ENCODE assay signal across 8 cellular contexts in genomic region chr17:39981207-39982068, GRCh38. TPM values are rescaled to one million over a fixed set of nuclear protein-coding genes. Genes with fewer than 3 reads are reported as not detected.
DNase-seq lines count a peak whose midpoint lies in the region; ATAC-seq and TF ChIP-seq lines count a peak whose summit lies in the region.

No MANE protein-coding gene starts in this region.

- H3K79me2 ChIP-seq in GM23248 (ENCODE audit: insufficient read depth), result peaks cover 46% of the 10 kb centered on the region
- H3K79me2 ChIP-seq in neural progenitor cell (ENCODE audit: low read depth), result peaks cover 30% of the 10 kb centered on the region

- H3K9ac ChIP-seq in GM23248 (peak overlapping the region; percentile 99), neural progenitor cell (peak overlapping the region; percentile 98)

- peak overlapping the region; percentile 30 for H3K27ac Mint-ChIP-seq in neural progenitor cell

- H2AFZ ChIP-seq in GM23248, result peak overlapping the region; percentile 70
- H2AFZ ChIP-seq in neural progenitor cell (replicated peaks), result no peak overlapping the region

- ATAC-seq in GM18520 (IDR thresholded peaks at IDR 0.05; ENCODE audit: unreplicated experiment) (no peak), GM21786 (IDR thresholded peaks at IDR 0.05; ENCODE audit: unreplicated experiment) (no peak)

- H3K4me2 ChIP-seq in GM23248 (ENCODE audit: unreplicated experiment) (peak overlapping the region; percentile 79), neural progenitor cell (peak overlapping the region; percentile 91)

- TF ChIP-seq POLR2A in Peyer's patch (IDR thresholded peaks at IDR 0.05) (no peak), erythroblast (IDR thresholded peaks at IDR 0.05; ENCODE audit: low read length) (no peak)

- H3K4me3 Mint-ChIP-seq in neural progenitor cell, result peak overlapping the region; percentile 96

- in situ Hi-C loops in GM23248 (cut with MboI), result no loop called here

- no peaks in the 10 kb centered on the region for H3K27me3 ChIP-seq in GM23248 (replicated peaks; ENCODE audit: insufficient read depth)
- no peaks in the 10 kb centered on the region for H3K27me3 ChIP-seq in Peyer's patch
- H3K27me3 ChIP-seq in neural progenitor cell, result peaks cover 7% of the 10 kb centered on the region

- H3K9me3 ChIP-seq in GM23248 (ENCODE audit: low read depth), result no peaks in the 10 kb centered on the region
- no peaks in the 10 kb centered on the region for H3K9me3 ChIP-seq in Peyer's patch
- no peaks in the 10 kb centered on the region for H3K9me3 ChIP-seq in neural progenitor cell (ENCODE audit: low read depth)

- H3F3A ChIP-seq in GM23248 (ENCODE audit: insufficient read depth) (peaks cover 12% of the 10 kb centered on the region), neural progenitor cell (ENCODE audit: low read depth) (peaks cover 11% of the 10 kb centered on the region)

- H3K9me3 Mint-ChIP-seq in neural progenitor cell, result no peaks in the 10 kb centered on the region

- no peaks in the 10 kb centered on the region for H4K20me1 ChIP-seq in GM23248 (ENCODE audit: insufficient read depth)
- H4K20me1 ChIP-seq in neural progenitor cell (ENCODE audit: low read depth), result peaks cover 23% of the 10 kb centered on the region

- H3K4me1 ChIP-seq in GM23248 (ENCODE audit: insufficient read depth) (peaks cover 36% of the 10 kb centered on the region), Peyer's patch (peaks cover 0 to 17% (median 6%) of the 10 kb centered on the region in 4 donors), neural progenitor cell (peaks cover 13% of the 10 kb centered on the region)

- H3K4me3 ChIP-seq in GM23248, result peak overlapping the region; percentile 98
- peak overlapping the region; percentile 73 to 95 (median 88) for H3K4me3 ChIP-seq in Peyer's patch
- peak overlapping the region; percentile 85 for H3K4me3 ChIP-seq in neural progenitor cell

- H3K27me3 Mint-ChIP-seq in neural progenitor cell (ENCODE audit: insufficient read depth, low read depth), result peaks cover 4% of the 10 kb centered on the region

- peaks cover 17% of the 10 kb centered on the region for H3K36me3 Mint-ChIP-seq in neural progenitor cell

- H3K9me2 ChIP-seq in GM23248 (ENCODE audit: insufficient read depth), result no peaks in the 10 kb centered on the region

- TF ChIP-seq CTCF in Peyer's patch (IDR thresholded peaks at IDR 0.05) (no peak), neural progenitor cell (IDR thresholded peaks at IDR 0.05) (no peak)

- DNase-seq in GM23248 (peak; percentile 31), Peyer's patch (no peak), erythroblast (lab: John Stamatoyannopoulos, UW) (peak; percentile 64 to 73), neural progenitor cell (ENCODE audit: low spot score) (peak; percentile 8), mucosa of gallbladder (ENCODE audit: low spot score) (no peak), NCI-H1436 treated with DMSO at 0.1 percent for 48 hours (lab: John Stamatoyannopoulos, UW) (no peak)

- 5 to 6% methylated on average over 20 of the region's 20 CpGs for WGBS in GM23248 (ENCODE audit: low coverage in 1 of 2, low lambda C conversion rate in 2 of 2, missing lambda C conversion rate in 2 of 2), 2 experiments

- H3K36me3 ChIP-seq in GM23248 (ENCODE audit: low read depth) (peaks cover 20% of the 10 kb centered on the region), Peyer's patch (peaks cover 0 to 25% (median 0%) of the 10 kb centered on the region in 3 donors), neural progenitor cell (peaks cover 5% of the 10 kb centered on the region)

- H3K27ac ChIP-seq in GM23248 (peak overlapping the region; percentile 79), Peyer's patch (peak overlapping the region; percentile 87 to 95 (median 92)), neural progenitor cell (peak overlapping the region; percentile 69)

- peaks cover 21% of the 10 kb centered on the region for H3K4me1 Mint-ChIP-seq in neural progenitor cell

RNA-seq across cellular contexts. Expression of gene PSMD3, which starts 0.8 kb away (rescaled TPM):
- total RNA-seq in GM23248 (2014; rRNA removed; shearing (Covaris generic)), result 103 and 116 TPM in 2 replicates
- 102 and 106 TPM in 2 replicates for polyA plus RNA-seq in GM23248 (2016; fragmentation: Nextera tagmentation; extraction: Ambion mirVana)
- 10 to 100 TPM; 65.2 to 87.9 (median 73.7) TPM for total RNA-seq in Peyer's patch
- 71.6 and 131 TPM in 2 replicates for total RNA-seq in neural progenitor cell (ENCODE audit: low replicate concordance)
- total RNA-seq in mucosa of gallbladder, result 69.5 TPM

RNA-seq across cellular contexts. Expression of gene GSDMA, which starts 18.6 kb away (rescaled TPM):
- not detected in 2 replicates for total RNA-seq in GM23248 (2014; rRNA removed; shearing (Covaris generic))
- 0.09 and 0.21 TPM in 2 replicates for polyA plus RNA-seq in GM23248 (2016; fragmentation: Nextera tagmentation; extraction: Ambion mirVana)
- total RNA-seq in Peyer's patch (1 to 10 TPM in 2 of 4 donors, not detected in 2; 1.6 to 3.3 TPM), neural progenitor cell (ENCODE audit: low replicate concordance) (0.09 TPM in 1 of 2 replicates, not detected in the other), mucosa of gallbladder (not detected)

RNA-seq across cellular contexts. Expression of gene CSF3, which starts 33.8 kb away (rescaled TPM):
- total RNA-seq in GM23248 (2014; rRNA removed; shearing (Covaris generic)), result not detected in 2 replicates
- 0.13 TPM in 1 of 2 replicates, not detected in the other for polyA plus RNA-seq in GM23248 (2016; fragmentation: Nextera tagmentation; extraction: Ambion mirVana)
- not detected for total RNA-seq in Peyer's patch
- not detected in 2 replicates for total RNA-seq in neural progenitor cell (ENCODE audit: low replicate concordance)
- total RNA-seq in mucosa of gallbladder, result not detected

RNA-seq across cellular contexts. Expression of gene LRRC3C, which starts 53.9 kb away (rescaled TPM):
- total RNA-seq in GM23248 (2014; rRNA removed; shearing (Covaris generic)), result not detected in 2 replicates
- not detected in 2 replicates for polyA plus RNA-seq in GM23248 (2016; fragmentation: Nextera tagmentation; extraction: Ambion mirVana)
- not detected for total RNA-seq in Peyer's patch
- not detected in 2 replicates for total RNA-seq in neural progenitor cell (ENCODE audit: low replicate concordance)
- total RNA-seq in mucosa of gallbladder, result not detected

RNA-seq across cellular contexts. Expression of gene ORMDL3, which starts 54.0 kb away (rescaled TPM):
- 60.4 and 66.0 TPM in 2 replicates for total RNA-seq in GM23248 (2014; rRNA removed; shearing (Covaris generic))
- 12.0 and 13.2 TPM in 2 replicates for polyA plus RNA-seq in GM23248 (2016; fragmentation: Nextera tagmentation; extraction: Ambion mirVana)
- total RNA-seq in Peyer's patch (10 to 100 TPM; 33.0 to 97.4 (median 79.0) TPM), neural progenitor cell (ENCODE audit: low replicate concordance) (29.3 and 47.1 TPM in 2 replicates), mucosa of gallbladder (73.6 TPM)

Comparison
In these comparisons a context has a peak if more than half of its experiments do, and no peak if none do; other contexts are left out.
1. DNase-seq: peak in GM23248 (single experiment), erythroblast (2 of 2) and neural progenitor cell (single experiment); none in Peyer's patch (0 of 3), mucosa of gallbladder (single experiment) and NCI-H1436 treated with DMSO at 0.1 percent for 48 hours (single experiment).
2. Peak in every context shown above with its lines, with median percentiles within 50 percentile points of each other: H3K27ac ChIP-seq and H3K4me3 ChIP-seq.